Comparison of ENCODE assay signal across 1 cellular context in the genomic region with DNA sequence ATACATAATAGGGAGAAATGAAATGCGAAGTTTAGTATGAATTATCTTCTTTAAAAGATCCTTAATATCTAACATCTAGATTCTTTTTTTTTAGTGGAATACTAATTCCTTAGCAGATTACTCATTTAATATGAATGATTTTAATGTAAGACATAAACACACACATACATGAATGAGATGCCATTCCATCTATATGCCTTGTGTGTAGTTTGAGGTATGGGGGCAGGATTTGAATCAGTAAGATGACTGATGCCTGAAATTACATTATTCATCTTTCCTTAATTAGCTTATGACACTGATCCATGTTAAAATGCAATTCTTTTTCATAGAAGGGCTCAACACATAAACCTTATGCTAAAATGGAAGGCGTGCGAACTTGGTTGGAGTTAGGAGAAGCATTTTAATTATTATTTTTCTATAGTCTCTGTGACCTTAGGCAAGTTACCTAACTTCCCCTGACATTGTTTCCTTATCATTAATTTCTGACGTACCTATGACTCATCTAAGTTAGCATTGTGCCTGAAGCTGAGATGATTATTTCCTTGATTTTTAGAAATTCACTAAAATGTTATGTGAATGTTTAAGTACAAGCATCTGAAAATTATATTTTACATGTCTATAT.
A peak's percentile ranks its signal among the peaks of the same experiment; 100 is the strongest.
TF ChIP-seq lines count a peak whose summit lies in the region.

No MANE protein-coding gene starts in this region.

TF ChIP-seq in K562, 482 proteins besides CTCF, POLR2A, EP300 and RAD21:
- TF ChIP-seq JUN (IDR thresholded peaks at IDR 0.05; ENCODE audit: borderline replicate concordance, low read depth, low read length) (0 out of 2 replicates have a peak, but pooled peaks have one; percentile 15), JUN (CRISPR knock-in tag; IDR thresholded peaks at IDR 0.05; ENCODE audit: borderline replicate concordance) (no peak), CEBPG (CRISPR knock-in tag; IDR thresholded peaks at IDR 0.05) (no peak), CEBPG (tag; conservative IDR thresholded peaks at IDR 0.05 in 1 of 2, IDR thresholded peaks at IDR 0.05 in 1 of 2) (no peak), GTF2F1 (IDR thresholded peaks at IDR 0.05; ENCODE audit: low read depth, low read length) (no peak), ATF1 (CRISPR knock-in tag; IDR thresholded peaks at IDR 0.05) (no peak), ATF1 (tag; IDR thresholded peaks at IDR 0.05) (0 out of 2 replicates have a peak, but pooled peaks have one; percentile 17), MTA3 (IDR thresholded peaks at IDR 0.05; ENCODE audit: borderline replicate concordance) (no peak), TEAD1 (CRISPR knock-in tag; IDR thresholded peaks at IDR 0.05) (no peak), SREBF1 (IDR thresholded peaks at IDR 0.05; ENCODE audit: borderline replicate concordance, low read depth, low read length) (no peak), MED1 (CRISPR knock-in tag; IDR thresholded peaks at IDR 0.05; ENCODE audit: borderline replicate concordance) (no peak), MAFF (IDR thresholded peaks at IDR 0.05; ENCODE audit: low read length) (no peak), RBM15 (IDR thresholded peaks at IDR 0.05; ENCODE audit: insufficient read depth, low read length) (no peak), ZNF589 (CRISPR knock-in tag; IDR thresholded peaks at IDR 0.05; ENCODE audit: low read depth) (no peak), LEF1 (IDR thresholded peaks at IDR 0.05) (no peak), HDGF (IDR thresholded peaks at IDR 0.05) (no peak), CAMTA2 (CRISPR knock-in tag; conservative IDR thresholded peaks at IDR 0.05) (no peak), JUNB (CRISPR knock-in tag; conservative IDR thresholded peaks at IDR 0.05) (no peak), RBBP5 (IDR thresholded peaks at IDR 0.05; ENCODE audit: borderline replicate concordance, insufficient read depth, low read length, poor library complexity, severe bottlenecking) (no peak), U2AF2 (optimal IDR thresholded peaks at IDR 0.05; ENCODE audit: low read depth, low read length) (no peak), CREM (IDR thresholded peaks at IDR 0.05; ENCODE audit: low read depth) (0 out of 2 replicates have a peak, but pooled peaks have one; percentile 25), ZNF668 (CRISPR knock-in tag; IDR thresholded peaks at IDR 0.05) (no peak), BMI1 (IDR thresholded peaks at IDR 0.05; ENCODE audit: low read length) (no peak), FOSL1 (tag; conservative IDR thresholded peaks at IDR 0.05) (peak; percentile 77), KLF6 (CRISPR knock-in tag; IDR thresholded peaks at IDR 0.05; ENCODE audit: borderline replicate concordance) (no peak), SOX6 (IDR thresholded peaks at IDR 0.05) (peak; percentile 48; the same call in 1 of the 2 replicates), JUND (IDR thresholded peaks at IDR 0.05; ENCODE audit: borderline replicate concordance, low read depth, low read length) (peak; percentile 72), JUND (tag; IDR thresholded peaks at IDR 0.05; ENCODE audit: borderline replicate concordance, low read depth, low read length) (peak; percentile 22; the same call in 1 of the 3 replicates)
- TF ChIP-seq, protein P1, sequence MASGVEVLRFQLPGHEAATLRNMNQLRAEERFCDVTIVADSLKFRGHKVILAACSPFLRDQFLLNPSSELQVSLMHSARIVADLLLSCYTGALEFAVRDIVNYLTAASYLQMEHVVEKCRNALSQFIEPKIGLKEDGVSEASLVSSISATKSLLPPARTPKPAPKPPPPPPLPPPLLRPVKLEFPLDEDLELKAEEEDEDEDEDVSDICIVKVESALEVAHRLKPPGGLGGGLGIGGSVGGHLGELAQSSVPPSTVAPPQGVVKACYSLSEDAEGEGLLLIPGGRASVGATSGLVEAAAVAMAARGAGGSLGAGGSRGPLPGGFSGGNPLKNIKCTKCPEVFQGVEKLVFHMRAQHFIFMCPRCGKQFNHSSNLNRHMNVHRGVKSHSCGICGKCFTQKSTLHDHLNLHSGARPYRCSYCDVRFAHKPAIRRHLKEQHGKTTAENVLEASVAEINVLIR (CRISPR knock-in tag; IDR thresholded peaks at IDR 0.05): no peak
- TF ChIP-seq, protein P2, sequence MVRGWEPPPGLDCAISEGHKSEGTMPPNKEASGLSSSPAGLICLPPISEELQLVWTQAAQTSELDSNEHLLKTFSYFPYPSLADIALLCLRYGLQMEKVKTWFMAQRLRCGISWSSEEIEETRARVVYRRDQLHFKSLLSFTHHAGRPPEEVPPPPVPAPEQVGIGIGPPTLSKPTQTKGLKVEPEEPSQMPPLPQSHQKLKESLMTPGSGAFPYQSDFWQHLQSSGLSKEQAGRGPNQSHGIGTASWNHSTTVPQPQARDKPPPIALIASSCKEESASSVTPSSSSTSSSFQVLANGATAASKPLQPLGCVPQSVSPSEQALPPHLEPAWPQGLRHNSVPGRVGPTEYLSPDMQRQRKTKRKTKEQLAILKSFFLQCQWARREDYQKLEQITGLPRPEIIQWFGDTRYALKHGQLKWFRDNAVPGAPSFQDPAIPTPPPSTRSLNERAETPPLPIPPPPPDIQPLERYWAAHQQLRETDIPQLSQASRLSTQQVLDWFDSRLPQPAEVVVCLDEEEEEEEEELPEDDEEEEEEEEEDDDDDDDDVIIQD (CRISPR knock-in tag; IDR thresholded peaks at IDR 0.05): no peak
- TF ChIP-seq, protein P3, sequence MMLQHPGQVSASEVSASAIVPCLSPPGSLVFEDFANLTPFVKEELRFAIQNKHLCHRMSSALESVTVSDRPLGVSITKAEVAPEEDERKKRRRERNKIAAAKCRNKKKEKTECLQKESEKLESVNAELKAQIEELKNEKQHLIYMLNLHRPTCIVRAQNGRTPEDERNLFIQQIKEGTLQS (IDR thresholded peaks at IDR 0.05): peak; percentile 71
- TF ChIP-seq, protein P3 (CRISPR knock-in tag; conservative IDR thresholded peaks at IDR 0.05): no peak
- TF ChIP-seq, protein P4, sequence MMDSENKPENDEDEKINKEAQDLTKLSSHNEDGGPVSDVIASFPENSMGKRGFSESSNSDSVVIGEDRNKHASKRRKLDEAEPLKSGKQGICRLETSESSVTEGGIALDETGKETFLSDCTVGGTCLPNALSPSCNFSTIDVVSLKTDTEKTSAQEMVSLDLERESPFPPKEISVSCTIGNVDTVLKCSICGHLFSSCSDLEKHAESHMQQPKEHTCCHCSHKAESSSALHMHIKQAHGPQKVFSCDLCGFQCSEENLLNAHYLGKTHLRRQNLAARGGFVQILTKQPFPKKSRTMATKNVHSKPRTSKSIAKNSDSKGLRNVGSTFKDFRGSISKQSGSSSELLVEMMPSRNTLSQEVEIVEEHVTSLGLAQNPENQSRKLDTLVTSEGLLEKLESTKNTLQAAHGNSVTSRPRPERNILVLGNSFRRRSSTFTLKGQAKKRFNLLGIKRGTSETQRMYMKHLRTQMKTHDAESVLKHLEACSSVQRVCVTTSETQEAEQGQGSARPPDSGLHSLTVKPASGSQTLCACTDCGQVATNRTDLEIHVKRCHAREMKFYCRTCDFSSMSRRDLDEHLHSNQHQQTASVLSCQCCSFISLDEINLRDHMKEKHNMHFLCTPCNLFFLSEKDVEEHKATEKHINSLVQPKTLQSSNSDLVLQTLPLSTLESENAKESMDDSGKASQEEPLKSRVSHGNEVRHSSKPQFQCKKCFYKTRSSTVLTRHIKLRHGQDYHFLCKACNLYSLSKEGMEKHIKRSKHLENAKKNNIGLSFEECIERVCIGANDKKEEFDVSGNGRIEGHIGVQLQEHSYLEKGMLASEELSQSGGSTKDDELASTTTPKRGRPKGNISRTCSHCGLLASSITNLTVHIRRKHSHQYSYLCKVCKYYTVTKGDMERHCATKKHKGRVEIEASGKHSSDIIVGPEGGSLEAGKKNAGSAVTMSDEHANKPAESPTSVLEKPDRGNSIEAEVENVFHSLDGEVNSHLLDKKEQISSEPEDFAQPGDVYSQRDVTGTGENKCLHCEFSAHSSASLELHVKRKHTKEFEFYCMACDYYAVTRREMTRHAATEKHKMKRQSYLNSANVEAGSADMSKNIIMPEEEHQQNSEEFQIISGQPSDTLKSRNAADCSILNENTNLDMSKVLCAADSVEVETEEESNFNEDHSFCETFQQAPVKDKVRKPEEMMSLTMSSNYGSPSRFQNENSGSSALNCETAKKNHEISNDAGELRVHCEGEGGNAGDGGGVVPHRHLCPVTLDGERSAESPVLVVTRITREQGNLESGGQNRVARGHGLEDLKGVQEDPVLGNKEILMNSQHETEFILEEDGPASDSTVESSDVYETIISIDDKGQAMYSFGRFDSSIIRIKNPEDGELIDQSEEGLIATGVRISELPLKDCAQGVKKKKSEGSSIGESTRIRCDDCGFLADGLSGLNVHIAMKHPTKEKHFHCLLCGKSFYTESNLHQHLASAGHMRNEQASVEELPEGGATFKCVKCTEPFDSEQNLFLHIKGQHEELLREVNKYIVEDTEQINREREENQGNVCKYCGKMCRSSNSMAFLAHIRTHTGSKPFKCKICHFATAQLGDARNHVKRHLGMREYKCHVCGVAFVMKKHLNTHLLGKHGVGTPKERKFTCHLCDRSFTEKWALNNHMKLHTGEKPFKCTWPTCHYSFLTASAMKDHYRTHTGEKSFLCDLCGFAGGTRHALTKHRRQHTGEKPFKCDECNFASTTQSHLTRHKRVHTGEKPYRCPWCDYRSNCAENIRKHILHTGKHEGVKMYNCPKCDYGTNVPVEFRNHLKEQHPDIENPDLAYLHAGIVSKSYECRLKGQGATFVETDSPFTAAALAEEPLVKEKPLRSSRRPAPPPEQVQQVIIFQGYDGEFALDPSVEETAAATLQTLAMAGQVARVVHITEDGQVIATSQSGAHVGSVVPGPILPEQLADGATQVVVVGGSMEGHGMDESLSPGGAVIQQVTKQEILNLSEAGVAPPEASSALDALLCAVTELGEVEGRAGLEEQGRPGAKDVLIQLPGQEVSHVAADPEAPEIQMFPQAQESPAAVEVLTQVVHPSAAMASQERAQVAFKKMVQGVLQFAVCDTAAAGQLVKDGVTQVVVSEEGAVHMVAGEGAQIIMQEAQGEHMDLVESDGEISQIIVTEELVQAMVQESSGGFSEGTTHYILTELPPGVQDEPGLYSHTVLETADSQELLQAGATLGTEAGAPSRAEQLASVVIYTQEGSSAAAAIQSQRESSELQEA (IDR thresholded peaks at IDR 0.05; ENCODE audit: low read depth): no peak
- TF ChIP-seq, protein P5, sequence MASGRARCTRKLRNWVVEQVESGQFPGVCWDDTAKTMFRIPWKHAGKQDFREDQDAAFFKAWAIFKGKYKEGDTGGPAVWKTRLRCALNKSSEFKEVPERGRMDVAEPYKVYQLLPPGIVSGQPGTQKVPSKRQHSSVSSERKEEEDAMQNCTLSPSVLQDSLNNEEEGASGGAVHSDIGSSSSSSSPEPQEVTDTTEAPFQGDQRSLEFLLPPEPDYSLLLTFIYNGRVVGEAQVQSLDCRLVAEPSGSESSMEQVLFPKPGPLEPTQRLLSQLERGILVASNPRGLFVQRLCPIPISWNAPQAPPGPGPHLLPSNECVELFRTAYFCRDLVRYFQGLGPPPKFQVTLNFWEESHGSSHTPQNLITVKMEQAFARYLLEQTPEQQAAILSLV (tag; IDR thresholded peaks at IDR 0.05): no peak
